Comparison of ENCODE assay signal across 9 cellular contexts in the genomic region with DNA sequence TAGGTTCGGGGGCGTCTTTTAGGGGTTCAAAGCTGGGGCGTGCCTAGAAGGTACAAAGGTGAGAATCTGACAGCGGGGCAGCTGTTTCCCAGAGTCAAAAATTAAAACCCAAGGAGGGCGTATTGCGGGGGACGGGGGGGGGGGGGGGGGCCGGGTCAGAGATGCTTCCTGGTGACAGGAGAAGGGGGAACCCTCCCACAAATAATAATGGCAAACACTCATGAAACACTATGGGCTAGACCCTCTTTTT. TPM values are rescaled to one million over a fixed set of nuclear protein-coding genes. Genes with fewer than 3 reads are reported as not detected.
DNase-seq lines count a peak whose midpoint lies in the region; ATAC-seq and TF ChIP-seq lines count a peak whose summit lies in the region.
"Had no signal": no experiment of that assay in that cellular context is flagged by ENCODE, and none has a peak within 500 bp of the region (broad histone marks: within the 10 kb centered on the region; RNA-seq: fewer than 3 reads in every experiment).

No MANE protein-coding gene starts in this region.

- H2AK5ac ChIP-seq in mesendoderm (ENCODE audit: low read length): no peak overlapping the region

- H3K36me3 Mint-ChIP-seq in MCF 10A (ENCODE audit: insufficient read depth, unreplicated experiment): peaks cover 7% of the 10 kb centered on the region

- H3K4me3 ChIP-seq in cardiac muscle cell (peak overlapping the region; percentile 66), mesendoderm (ENCODE audit: low read length) (peak overlapping the region; percentile 66), urinary bladder (ENCODE audit: low read depth, low read length) (peak overlapping the region; percentile 76)

- POLR2A ChIA-PET in MCF 10A (lab: Yijun Ruan, JAX): interaction anchor here (1.0 to 1.4 kb wide), 5 partner anchors 14 to 309 kb away, joined by 3 to 4 read pairs (median 3); a partner anchor contains a TSS

- DNase-seq in cardiac muscle cell (ENCODE audit: low read depth in 1 of 2, low spot score in 1 of 2) (no peak), left ventricle myocardium superior (no peak), MCF 10A (ENCODE audit: unreplicated experiment) (no peak), mesendoderm (no peak), DMS114 treated with DMSO at 0.1 percent for 48 hours (lab: John Stamatoyannopoulos, UW; ENCODE audit: unreplicated experiment) (no peak), NK-92 (lab: John Stamatoyannopoulos, UW; ENCODE audit: unreplicated experiment) (no peak), globus pallidus (ENCODE audit: low spot score) (no peak)

- no peak overlapping the region for H3K4ac ChIP-seq in mesendoderm (ENCODE audit: low read depth, low read length)

- H3K18ac ChIP-seq in mesendoderm (ENCODE audit: low read length): peak overlapping the region; percentile 51

- H3K27me3 Mint-ChIP-seq in MCF 10A (ENCODE audit: insufficient read depth, unreplicated experiment): no peaks in the 10 kb centered on the region

- H3K27ac ChIP-seq in cardiac muscle cell (peak overlapping the region; percentile 82), mesendoderm (ENCODE audit: low read depth, low read length) (no peak overlapping the region), urinary bladder (ENCODE audit: low read depth) (peak overlapping the region; percentile 64)

- H3K4me1 ChIP-seq in cardiac muscle cell (ENCODE audit: low read depth) (peaks cover 10% of the 10 kb centered on the region), mesendoderm (ENCODE audit: control insufficient read depth, low read depth, low read length) (peaks cover 4% of the 10 kb centered on the region), urinary bladder (ENCODE audit: insufficient read depth) (no peaks in the 10 kb centered on the region)

- H3K36me3 ChIP-seq in cardiac muscle cell: no peaks in the 10 kb centered on the region
- H3K36me3 ChIP-seq in mesendoderm (ENCODE audit: control insufficient read depth, insufficient read depth, low read length): no peaks in the 10 kb centered on the region
- no peaks in the 10 kb centered on the region for H3K36me3 ChIP-seq in urinary bladder (ENCODE audit: insufficient read depth)

- H3K4me3 Mint-ChIP-seq in MCF 10A (ENCODE audit: unreplicated experiment): peak overlapping the region; percentile 87

- peak overlapping the region; percentile 80 for H3K9ac ChIP-seq in mesendoderm (ENCODE audit: low read length)

- H2BK120ac ChIP-seq in mesendoderm (ENCODE audit: low read depth, low read length): no peak overlapping the region

- no peaks in the 10 kb centered on the region for H3K9me3 Mint-ChIP-seq in MCF 10A (ENCODE audit: unreplicated experiment)

- CTCF ChIA-PET in MCF 10A (lab: Yijun Ruan, JAX): interaction anchor here (0.9 to 1.2 kb wide), 4 partner anchors 15 to 203 kb away, joined by 3 to 4 read pairs (median 3); no protein-coding TSS in a partner anchor

- no peak overlapping the region for H2BK5ac ChIP-seq in mesendoderm (ENCODE audit: low read length)

- no peak overlapping the region for H4K5ac ChIP-seq in mesendoderm (ENCODE audit: low read length)

- H3K79me1 ChIP-seq in mesendoderm (ENCODE audit: low read length): peaks cover 29% of the 10 kb centered on the region

- intact Hi-C loops in left ventricle myocardium superior (cut with micrococcal nuclease): no loop called here
- intact Hi-C loops in MCF 10A (cut with micrococcal nuclease): loop anchor here (1.0 to 10.0 kb wide), 2 partner anchors 285 to 409 kb away; a partner anchor contains a TSS

- peak overlapping the region; percentile 3 for H3K27ac Mint-ChIP-seq in MCF 10A (ENCODE audit: low read depth, unreplicated experiment)

- H3K4me1 Mint-ChIP-seq in MCF 10A (ENCODE audit: insufficient read depth, unreplicated experiment): peaks cover 24% of the 10 kb centered on the region

- no peak overlapping the region for H2BK15ac ChIP-seq in mesendoderm (replicated peaks; ENCODE audit: low read depth)

- no CpG with 5 or more reads among the region's 8 CpGs for WGBS in mesendoderm (ENCODE audit: extremely low coverage, insufficient coverage, low lambda C conversion rate)
- under 1% methylated on average over 8 of the region's 8 CpGs for WGBS in urinary bladder

- no peak for ATAC-seq in left ventricle myocardium superior

- peak overlapping the region; percentile 85 for H3K4me2 ChIP-seq in mesendoderm (ENCODE audit: low read length)

- TF ChIP-seq CTCF in cardiac muscle cell (IDR thresholded peaks at IDR 0.05; ENCODE audit: low read depth, low read length) (no peak), MCF 10A (IDR thresholded peaks at IDR 0.05; ENCODE audit: unreplicated experiment) (no peak)

- no TSS peak for BruUV-seq in MCF 10A (replicated peaks; lab: Mats Ljungman, UMichigan)

- no peaks in the 10 kb centered on the region for H3K9me3 ChIP-seq in cardiac muscle cell (ENCODE audit: low read depth)

- peaks cover 47% of the 10 kb centered on the region for H3K79me2 ChIP-seq in mesendoderm (ENCODE audit: control insufficient read depth, insufficient read depth, low read length)

- H3K27me3 ChIP-seq in cardiac muscle cell (no peaks in the 10 kb centered on the region), mesendoderm (ENCODE audit: insufficient read depth, low read length, poor library complexity) (no peaks in the 10 kb centered on the region)

- no peak overlapping the region for H4K8ac ChIP-seq in mesendoderm (ENCODE audit: low read depth, low read length)

- H3K23ac ChIP-seq in mesendoderm (ENCODE audit: low read length): no peak overlapping the region

- peak overlapping the region; percentile 86 for H3K56ac ChIP-seq in mesendoderm (ENCODE audit: low read length)

RNA-seq across cellular contexts. Expression of a gene that starts 0.7 kb away (rescaled TPM):
- total RNA-seq in cardiac muscle cell (28.7 and 57.9 TPM in 2 replicates), left ventricle myocardium superior (17.4 TPM), MCF 10A (2022) (28.4 and 29.5 TPM in 2 replicates), urinary bladder (7.8 TPM)
- polyA plus RNA-seq in cardiac muscle cell (32.5 and 62.2 TPM in 2 replicates), urinary bladder (33.1 TPM)
- 56.1 TPM for polyA plus RNA-seq in mesendoderm (2013, experiment 1 of 2)
- polyA plus RNA-seq in mesendoderm (2013, experiment 2 of 2): 52.0 TPM

RNA-seq across cellular contexts. Expression of a gene that starts 42.1 kb away (rescaled TPM):
- total RNA-seq in cardiac muscle cell: not detected in 2 replicates
- not detected in 2 replicates for polyA plus RNA-seq in cardiac muscle cell
- total RNA-seq in left ventricle myocardium superior: not detected
- total RNA-seq in MCF 10A (2022): not detected in 2 replicates
- 0.03 TPM for polyA plus RNA-seq in mesendoderm (2013, experiment 1 of 2)
- polyA plus RNA-seq in mesendoderm (2013, experiment 2 of 2): 0.03 TPM
- total RNA-seq in urinary bladder: 0.11 TPM
- polyA plus RNA-seq in urinary bladder: 0.05 TPM
- total RNA-seq: G401 had no signal
